ENCODE assay signal across 17 cellular contexts in genomic region chr4:73194064-73194463, GRCh38.
A peak's percentile ranks its signal among the peaks of the same experiment; 100 is the strongest.
DNase-seq lines count a peak whose midpoint lies in the region; ATAC-seq, FAIRE-seq and TF ChIP-seq lines count a peak whose summit lies in the region.
"Had no signal": no experiment of that assay in that cellular context is flagged by ENCODE, and none has a peak within 500 bp of the region (broad histone marks: within the 10 kb centered on the region; RNA-seq: fewer than 3 reads in every experiment).

No MANE protein-coding gene starts in this region.

- peaks cover 13% of the 10 kb centered on the region; the same call in 1 of the 2 replicates for H3F3A ChIP-seq in SU-DHL-6 (ENCODE audit: insufficient read depth)

- no peak overlapping the region for H3K4me3 Mint-ChIP-seq in memory B cell
- no peak overlapping the region for H3K4me3 Mint-ChIP-seq in activated T-cell treated with anti-CD3 and anti-CD28 coated beads, Interleukin-2, amount 50 U/mL, for 72 hours
- H3K4me3 Mint-ChIP-seq: CD4-positive, alpha-beta memory T cell; H9 had no signal

- DNase-seq in Karpas-422, result no peak
- DNase-seq in memory B cell (ENCODE audit: low spot score in 2 of 2), result no peak
- no peak for DNase-seq in activated T-cell treated with anti-CD3 and anti-CD28 coated beads, Interleukin-2, amount 50 U/mL, for 72 hours
- no peak for DNase-seq in left ventricle myocardium superior
- DNase-seq in activated T-cell treated with anti-CD3 and anti-CD28 coated beads, Interleukin-2, amount 50 U/mL, for 48 hours, result no peak
- DNase-seq: BE2C; CD4-positive, alpha-beta memory T cell; DMS79; EL; GF-D8; GOT3; H9 had no signal

- peaks cover 18% of the 10 kb centered on the region for H3K4me1 Mint-ChIP-seq in memory B cell
- peaks cover 6% of the 10 kb centered on the region for H3K4me1 Mint-ChIP-seq in activated T-cell treated with anti-CD3 and anti-CD28 coated beads, Interleukin-2, amount 50 U/mL, for 72 hours (ENCODE audit: low read depth)

- 0 out of 2 replicates have a peak overlapping the region, but pooled peaks have one; percentile 8 for H3K4me3 ChIP-seq in Karpas-422 (ENCODE audit: low read length)
- H3K4me3 ChIP-seq in SU-DHL-6 (ENCODE audit: insufficient read depth, low read length, poor library complexity, severe bottlenecking), result no peak overlapping the region

- H3K9ac ChIP-seq in Karpas-422 (ENCODE audit: low read length), result no peak overlapping the region
- no peak overlapping the region for H3K9ac ChIP-seq in SU-DHL-6 (ENCODE audit: low read length)

- H3K27me3 Mint-ChIP-seq in memory B cell, result no peaks in the 10 kb centered on the region
- H3K27me3 Mint-ChIP-seq in activated T-cell treated with anti-CD3 and anti-CD28 coated beads, Interleukin-2, amount 50 U/mL, for 72 hours (ENCODE audit: low read depth), result no peaks in the 10 kb centered on the region
- H3K27me3 Mint-ChIP-seq: CD4-positive, alpha-beta memory T cell had no signal

- H3K9me3 ChIP-seq in Karpas-422 (ENCODE audit: low read length) (no peaks in the 10 kb centered on the region), SU-DHL-6 (ENCODE audit: insufficient read depth, low read length) (no peaks in the 10 kb centered on the region)
- H3K9me3 ChIP-seq: BE2C had no signal

- peaks cover 100% of the 10 kb centered on the region for H3K79me2 ChIP-seq in Karpas-422 (ENCODE audit: low read length)
- peaks cover 61% of the 10 kb centered on the region for H3K79me2 ChIP-seq in SU-DHL-6 (ENCODE audit: insufficient read depth, low read length)

- peak overlapping the region; percentile 71 for H3K27ac Mint-ChIP-seq in memory B cell
- no peak overlapping the region for H3K27ac Mint-ChIP-seq in activated T-cell treated with anti-CD3 and anti-CD28 coated beads, Interleukin-2, amount 50 U/mL, for 72 hours

- FAIRE-seq in G401.6 (lab: Jason Lieb, UNC), result peak; percentile 15
- FAIRE-seq: HepG2 had no signal

- no peak overlapping the region for H2AFZ ChIP-seq in Karpas-422 (ENCODE audit: low read length)
- H2AFZ ChIP-seq in SU-DHL-6 (ENCODE audit: low read depth, low read length, severe bottlenecking), result no peak overlapping the region

- H3K27me3 ChIP-seq in Karpas-422 (ENCODE audit: low read length) (no peaks in the 10 kb centered on the region), SU-DHL-6 (ENCODE audit: low read length) (no peaks in the 10 kb centered on the region)
- H3K27me3 ChIP-seq: BE2C had no signal

- H3K4me2 ChIP-seq in Karpas-422 (ENCODE audit: low read depth, low read length, poor library complexity, severe bottlenecking), result peak overlapping the region; percentile 51
- H3K4me2 ChIP-seq in SU-DHL-6 (ENCODE audit: low read depth, low read length, poor library complexity, severe bottlenecking), result peak overlapping the region; percentile 35

- H3K9me2 ChIP-seq in Karpas-422 (replicated peaks; ENCODE audit: insufficient read depth, low read length) (no peaks in the 10 kb centered on the region), SU-DHL-6 (replicated peaks; ENCODE audit: insufficient read depth, low read length) (no peaks in the 10 kb centered on the region)

- H3K27ac ChIP-seq in Karpas-422 (ENCODE audit: low read length) (peak overlapping the region; percentile 73), SU-DHL-6 (ENCODE audit: low read depth, low read length) (no peak overlapping the region)
- H3K27ac ChIP-seq: C4-2B had no signal

- TF ChIP-seq CTCF in SU-DHL-6 (IDR thresholded peaks at IDR 0.05; ENCODE audit: insufficient read depth, low read length, poor library complexity, severe bottlenecking), result no peak

- intact Hi-C loops in left ventricle myocardium superior (cut with micrococcal nuclease), result no loop called here

- H4K20me1 ChIP-seq in Karpas-422 (ENCODE audit: insufficient read depth, low read depth, low read length) (no peaks in the 10 kb centered on the region), SU-DHL-6 (ENCODE audit: low read depth, low read length) (no peaks in the 10 kb centered on the region)

- peaks cover 7% of the 10 kb centered on the region for H3K36me3 Mint-ChIP-seq in memory B cell
- peaks cover 3 to 17% of the 10 kb centered on the region in 2 donors for H3K36me3 Mint-ChIP-seq in activated T-cell treated with anti-CD3 and anti-CD28 coated beads, Interleukin-2, amount 50 U/mL, for 72 hours (ENCODE audit: insufficient read depth in 2 of 2)

- H3K4me1 ChIP-seq in Karpas-422 (ENCODE audit: low read length), result peaks cover 44% of the 10 kb centered on the region
- H3K4me1 ChIP-seq: BE2C had no signal

- H3K36me3 ChIP-seq in Karpas-422 (ENCODE audit: insufficient read depth, low read length) (peaks cover 5% of the 10 kb centered on the region; the same call in 1 of the 2 replicates), SU-DHL-6 (ENCODE audit: low read length) (no peaks in the 10 kb centered on the region)

- no peaks in the 10 kb centered on the region for H3K9me3 Mint-ChIP-seq in memory B cell
- H3K9me3 Mint-ChIP-seq in activated T-cell treated with anti-CD3 and anti-CD28 coated beads, Interleukin-2, amount 50 U/mL, for 72 hours, result peaks cover 0 to 4% of the 10 kb centered on the region in 2 donors
- H3K9me3 Mint-ChIP-seq: CD4-positive, alpha-beta memory T cell; H9 had no signal

- no peak for ATAC-seq in memory B cell (ENCODE audit: low read depth)
- no peak for ATAC-seq in activated T-cell treated with anti-CD3 and anti-CD28 coated beads, Interleukin-2, amount 50 U/mL, for 72 hours (replicated peaks in 1 of 2)
- no peak for ATAC-seq in left ventricle myocardium superior
- no peak for ATAC-seq in GM21717 (IDR thresholded peaks at IDR 0.05; ENCODE audit: unreplicated experiment)
- ATAC-seq: HepG2 had no signal
